10 cellular contexts compared by ENCODE assay signal in the genomic region with DNA sequence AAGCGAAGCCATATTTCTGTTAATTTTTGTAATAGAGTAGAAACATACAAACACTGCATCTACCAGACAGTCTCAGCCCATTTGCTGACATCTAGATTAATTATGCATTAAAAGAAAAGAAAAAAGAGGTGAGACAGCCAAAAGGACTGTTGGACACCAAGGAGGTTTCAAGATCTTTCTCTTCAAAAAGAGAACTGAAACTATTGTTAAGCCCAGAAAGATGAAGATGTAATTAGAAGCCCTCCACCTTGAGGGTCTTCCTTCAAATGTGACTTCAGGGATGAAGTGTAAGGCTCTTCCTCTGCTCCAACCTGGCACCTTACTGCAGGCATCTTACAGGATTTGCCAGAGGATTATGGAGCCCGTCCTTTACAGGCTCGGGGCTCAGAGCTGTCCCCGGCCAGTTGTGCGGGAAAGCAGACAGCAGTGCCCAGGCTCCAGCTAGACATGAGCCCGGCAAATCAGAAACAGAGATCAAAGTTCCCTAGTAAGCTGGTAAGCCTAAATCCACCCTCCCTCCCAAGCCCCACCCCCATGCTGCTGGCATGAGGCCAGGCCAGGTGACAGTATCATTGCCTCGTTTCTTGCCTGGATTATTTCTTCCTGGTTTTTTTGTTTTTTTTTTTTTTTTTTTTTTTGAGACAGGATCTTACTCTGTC. TPM values are rescaled to one million over a fixed set of nuclear protein-coding genes. Genes with fewer than 3 reads are reported as not detected.
A peak's percentile ranks its signal among the peaks of the same experiment; 100 is the strongest.
DNase-seq lines count a peak whose midpoint lies in the region; ATAC-seq and TF ChIP-seq lines count a peak whose summit lies in the region.
"Had no signal": no experiment of that assay in that cellular context is flagged by ENCODE, and none has a peak within 500 bp of the region (broad histone marks: within the 10 kb centered on the region; RNA-seq: fewer than 3 reads in every experiment).

No MANE protein-coding gene starts in this region.

- CTCF ChIA-PET in activated CD8-positive, alpha-beta T cell treated with anti-CD3 and anti-CD28 coated beads for 36 hours (lab: Charles Lee) = no interaction called here
- CTCF ChIA-PET in activated CD8-positive, alpha-beta T cell treated with anti-CD3 and anti-CD28 coated beads, Interleukin-2, amount 10 ng/mL, durations not matched to agents 7 days and 5 days (lab: Charles Lee) = interaction anchor here (1.5 kb wide), 1 partner anchor 20 kb away, joined by 3 read pairs; no protein-coding TSS in a partner anchor
- CTCF ChIA-PET in activated B cell treated with CpG ODN at 0.5 μM for 24 hours (lab: Charles Lee) = interaction anchor here (1.8 kb wide), 1 partner anchor 18 kb away, joined by 5 read pairs; no protein-coding TSS in a partner anchor

- POLR2A ChIA-PET in activated CD8-positive, alpha-beta T cell treated with anti-CD3 and anti-CD28 coated beads for 36 hours (lab: Charles Lee) = no interaction called here
- POLR2A ChIA-PET in activated CD8-positive, alpha-beta T cell treated with anti-CD3 and anti-CD28 coated beads, Interleukin-2, amount 10 ng/mL, durations not matched to agents 7 days and 5 days (lab: Charles Lee) = no interaction called here
- POLR2A ChIA-PET in activated B cell treated with CpG ODN at 0.5 μM for 24 hours (lab: Charles Lee) = no interaction called here

- no peak overlapping the region for H3K4me3 Mint-ChIP-seq in activated CD8-positive, alpha-beta T cell treated with anti-CD3 and anti-CD28 coated beads for 36 hours
- H3K4me3 Mint-ChIP-seq in activated CD8-positive, alpha-beta T cell treated with anti-CD3 and anti-CD28 coated beads, Interleukin-2, amount 10 ng/mL, durations not matched to agents 7 days and 5 days = no peak overlapping the region
- no peak overlapping the region for H3K4me3 Mint-ChIP-seq in activated B cell treated with CpG ODN at 0.5 μM for 24 hours
- H3K4me3 Mint-ChIP-seq in neural progenitor cell = no peak overlapping the region

- no peak for DNase-seq in activated CD8-positive, alpha-beta T cell treated with anti-CD3 and anti-CD28 coated beads for 36 hours
- no peak for DNase-seq in activated CD8-positive, alpha-beta T cell treated with anti-CD3 and anti-CD28 coated beads, Interleukin-2, amount 10 ng/mL, durations not matched to agents 7 days and 5 days
- DNase-seq in Jurkat, Clone E6-1 (ENCODE audit: low read depth, low spot score) = peak; percentile 67
- DNase-seq in activated B cell treated with CpG ODN at 0.5 μM for 24 hours = no peak
- DNase-seq in neural progenitor cell (ENCODE audit: low spot score) = no peak
- DNase-seq in foreskin melanocyte = no peak
- DNase-seq in effector memory CD4-positive, alpha-beta T cell = no peak

- H3F3A ChIP-seq in neural progenitor cell (ENCODE audit: low read depth) = peaks cover 4% of the 10 kb centered on the region

- ATAC-seq in activated CD8-positive, alpha-beta T cell treated with anti-CD3 and anti-CD28 coated beads for 36 hours = no peak
- ATAC-seq in activated CD8-positive, alpha-beta T cell treated with anti-CD3 and anti-CD28 coated beads, Interleukin-2, amount 10 ng/mL, durations not matched to agents 7 days and 5 days = no peak
- no peak for ATAC-seq in activated B cell treated with CpG ODN at 0.5 μM for 24 hours (ENCODE audit: low read depth)
- no peak for ATAC-seq in GM21717 (IDR thresholded peaks at IDR 0.05; ENCODE audit: unreplicated experiment)
- ATAC-seq: heart left ventricle, Panc1 had no signal

- H3K9me3 Mint-ChIP-seq in activated CD8-positive, alpha-beta T cell treated with anti-CD3 and anti-CD28 coated beads for 36 hours = no peaks in the 10 kb centered on the region
- no peaks in the 10 kb centered on the region for H3K9me3 Mint-ChIP-seq in activated CD8-positive, alpha-beta T cell treated with anti-CD3 and anti-CD28 coated beads, Interleukin-2, amount 10 ng/mL, durations not matched to agents 7 days and 5 days (ENCODE audit: insufficient read depth)
- no peaks in the 10 kb centered on the region for H3K9me3 Mint-ChIP-seq in activated B cell treated with CpG ODN at 0.5 μM for 24 hours
- peaks cover under 1% of the 10 kb centered on the region for H3K9me3 Mint-ChIP-seq in neural progenitor cell

- H3K4me1 Mint-ChIP-seq in activated CD8-positive, alpha-beta T cell treated with anti-CD3 and anti-CD28 coated beads for 36 hours (ENCODE audit: low read depth) = peaks cover 2% of the 10 kb centered on the region
- H3K4me1 Mint-ChIP-seq in activated CD8-positive, alpha-beta T cell treated with anti-CD3 and anti-CD28 coated beads, Interleukin-2, amount 10 ng/mL, durations not matched to agents 7 days and 5 days (ENCODE audit: low read depth) = no peaks in the 10 kb centered on the region
- H3K4me1 Mint-ChIP-seq in activated B cell treated with CpG ODN at 0.5 μM for 24 hours = peaks cover 10% of the 10 kb centered on the region
- H3K4me1 Mint-ChIP-seq in neural progenitor cell = peaks cover 11% of the 10 kb centered on the region

- no peaks in the 10 kb centered on the region for H3K9me3 ChIP-seq in neural progenitor cell (ENCODE audit: low read depth)
- H3K9me3 ChIP-seq in effector memory CD4-positive, alpha-beta T cell (ENCODE audit: control insufficient read depth, low read length) = no peaks in the 10 kb centered on the region
- H3K9me3 ChIP-seq: heart left ventricle had no signal

- no peak overlapping the region for H3K9ac ChIP-seq in neural progenitor cell

- H3K27ac ChIP-seq in neural progenitor cell = no peak overlapping the region
- H3K27ac ChIP-seq in effector memory CD4-positive, alpha-beta T cell (ENCODE audit: insufficient read depth, low read length, poor library complexity, severe bottlenecking) = no peak overlapping the region
- H3K27ac ChIP-seq: heart left ventricle had no signal

- H3K27me3 ChIP-seq in neural progenitor cell = no peaks in the 10 kb centered on the region
- no peaks in the 10 kb centered on the region for H3K27me3 ChIP-seq in effector memory CD4-positive, alpha-beta T cell (replicated peaks; ENCODE audit: control insufficient read depth, insufficient read depth, low read length, poor library complexity, severe bottlenecking)
- H3K27me3 ChIP-seq: heart left ventricle had no signal

- peak overlapping the region; percentile 46 for H3K27ac Mint-ChIP-seq in activated CD8-positive, alpha-beta T cell treated with anti-CD3 and anti-CD28 coated beads for 36 hours
- no peak overlapping the region for H3K27ac Mint-ChIP-seq in activated CD8-positive, alpha-beta T cell treated with anti-CD3 and anti-CD28 coated beads, Interleukin-2, amount 10 ng/mL, durations not matched to agents 7 days and 5 days
- H3K27ac Mint-ChIP-seq in activated B cell treated with CpG ODN at 0.5 μM for 24 hours (peak overlapping the region; percentile 35), neural progenitor cell (peak overlapping the region; percentile 42)

- no peaks in the 10 kb centered on the region for H3K79me2 ChIP-seq in neural progenitor cell (ENCODE audit: low read depth)

- no peak overlapping the region for H2AFZ ChIP-seq in neural progenitor cell (replicated peaks)

- intact Hi-C loops in activated CD8-positive, alpha-beta T cell treated with anti-CD3 and anti-CD28 coated beads for 36 hours (cut with micrococcal nuclease) = no loop called here
- intact Hi-C loops in activated B cell treated with CpG ODN at 0.5 μM for 24 hours (cut with micrococcal nuclease) = no loop called here

- peaks cover 11% of the 10 kb centered on the region for H3K4me1 ChIP-seq in neural progenitor cell
- H3K4me1 ChIP-seq in effector memory CD4-positive, alpha-beta T cell (ENCODE audit: control insufficient read depth, insufficient read depth, low read length, poor library complexity, severe bottlenecking) = no peaks in the 10 kb centered on the region
- H3K4me1 ChIP-seq: heart left ventricle had no signal

- peaks cover 13% of the 10 kb centered on the region for H3K36me3 Mint-ChIP-seq in activated CD8-positive, alpha-beta T cell treated with anti-CD3 and anti-CD28 coated beads for 36 hours (ENCODE audit: low read depth)
- peaks cover 9% of the 10 kb centered on the region for H3K36me3 Mint-ChIP-seq in activated CD8-positive, alpha-beta T cell treated with anti-CD3 and anti-CD28 coated beads, Interleukin-2, amount 10 ng/mL, durations not matched to agents 7 days and 5 days (ENCODE audit: low read depth)
- peaks cover 59% of the 10 kb centered on the region for H3K36me3 Mint-ChIP-seq in activated B cell treated with CpG ODN at 0.5 μM for 24 hours (ENCODE audit: low read depth)
- peaks cover 12% of the 10 kb centered on the region for H3K36me3 Mint-ChIP-seq in neural progenitor cell

- H3K4me3 ChIP-seq in Jurkat, Clone E6-1 (ENCODE audit: low read length) = no peak overlapping the region
- H3K4me3 ChIP-seq in neural progenitor cell = no peak overlapping the region
- no peak overlapping the region for H3K4me3 ChIP-seq in effector memory CD4-positive, alpha-beta T cell (ENCODE audit: insufficient read depth, low read depth, low read length, poor library complexity, severe bottlenecking)
- H3K4me3 ChIP-seq: heart left ventricle had no signal

- TF ChIP-seq CTCF in activated CD8-positive, alpha-beta T cell treated with anti-CD3 and anti-CD28 coated beads for 36 hours (IDR thresholded peaks at IDR 0.05) = no peak
- TF ChIP-seq CTCF in activated B cell treated with CpG ODN at 0.5 μM for 24 hours (IDR thresholded peaks at IDR 0.05) (no peak), neural progenitor cell (IDR thresholded peaks at IDR 0.05) (no peak)

- no peaks in the 10 kb centered on the region for H3K27me3 Mint-ChIP-seq in activated CD8-positive, alpha-beta T cell treated with anti-CD3 and anti-CD28 coated beads for 36 hours
- H3K27me3 Mint-ChIP-seq in activated CD8-positive, alpha-beta T cell treated with anti-CD3 and anti-CD28 coated beads, Interleukin-2, amount 10 ng/mL, durations not matched to agents 7 days and 5 days (ENCODE audit: low read depth) = no peaks in the 10 kb centered on the region
- H3K27me3 Mint-ChIP-seq in activated B cell treated with CpG ODN at 0.5 μM for 24 hours (no peaks in the 10 kb centered on the region), neural progenitor cell (ENCODE audit: insufficient read depth, low read depth) (peaks cover 2% of the 10 kb centered on the region)

- no peak overlapping the region for H3K4me2 ChIP-seq in neural progenitor cell

- H4K20me1 ChIP-seq in neural progenitor cell (ENCODE audit: low read depth) = no peaks in the 10 kb centered on the region

- H3K36me3 ChIP-seq in neural progenitor cell = no peaks in the 10 kb centered on the region
- H3K36me3 ChIP-seq in effector memory CD4-positive, alpha-beta T cell (ENCODE audit: control insufficient read depth, insufficient read depth, low read length) = peaks cover 15% of the 10 kb centered on the region

RNA-seq across cellular contexts. Expression of gene ADI1, which starts 38.9 kb away (rescaled TPM):
- total RNA-seq in activated CD8-positive, alpha-beta T cell treated with anti-CD3 and anti-CD28 coated beads for 36 hours = 10 to 100 TPM; 15.7 to 18.2 TPM
- 10 to 100 TPM; 17.5 to 19.8 TPM for total RNA-seq in activated CD8-positive, alpha-beta T cell treated with anti-CD3 and anti-CD28 coated beads, Interleukin-2, amount 10 ng/mL, durations not matched to agents 7 days and 5 days
- polyA plus RNA-seq in Jurkat, Clone E6-1 (2012; ENCODE audit: insufficient read depth, insufficient read length) = 47.0 TPM
- 19.2 and 20.5 TPM in 2 replicates for total RNA-seq in activated B cell treated with CpG ODN at 0.5 μM for 24 hours
- total RNA-seq in neural progenitor cell (ENCODE audit: low replicate concordance) = 19.0 and 29.3 TPM in 2 replicates
